In genomic region chr6:167588920-167589614, GRCh38 we compare ENCODE assay signal across 1 cellular context.
TF ChIP-seq lines count a peak whose summit lies in the region.

No MANE protein-coding gene starts in this region.

TF ChIP-seq in HepG2, 621 proteins besides CTCF, POLR2A, EP300 and RAD21 (continued from another document):
- TF ChIP-seq, protein P1, sequence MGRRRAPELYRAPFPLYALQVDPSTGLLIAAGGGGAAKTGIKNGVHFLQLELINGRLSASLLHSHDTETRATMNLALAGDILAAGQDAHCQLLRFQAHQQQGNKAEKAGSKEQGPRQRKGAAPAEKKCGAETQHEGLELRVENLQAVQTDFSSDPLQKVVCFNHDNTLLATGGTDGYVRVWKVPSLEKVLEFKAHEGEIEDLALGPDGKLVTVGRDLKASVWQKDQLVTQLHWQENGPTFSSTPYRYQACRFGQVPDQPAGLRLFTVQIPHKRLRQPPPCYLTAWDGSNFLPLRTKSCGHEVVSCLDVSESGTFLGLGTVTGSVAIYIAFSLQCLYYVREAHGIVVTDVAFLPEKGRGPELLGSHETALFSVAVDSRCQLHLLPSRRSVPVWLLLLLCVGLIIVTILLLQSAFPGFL (CRISPR knock-in tag; IDR thresholded peaks at IDR 0.05), result no peak
- TF ChIP-seq ZFP82 (CRISPR knock-in tag; IDR thresholded peaks at IDR 0.05; ENCODE audit: borderline replicate concordance) (no peak), ZNF460 (CRISPR knock-in tag; IDR thresholded peaks at IDR 0.05; ENCODE audit: borderline replicate concordance) (no peak), CHD4 (IDR thresholded peaks at IDR 0.05; ENCODE audit: borderline replicate concordance, low read length) (no peak), FOXK1 (CRISPR knock-in tag; IDR thresholded peaks at IDR 0.05; ENCODE audit: borderline replicate concordance, low read depth) (no peak)
- TF ChIP-seq, protein P2, sequence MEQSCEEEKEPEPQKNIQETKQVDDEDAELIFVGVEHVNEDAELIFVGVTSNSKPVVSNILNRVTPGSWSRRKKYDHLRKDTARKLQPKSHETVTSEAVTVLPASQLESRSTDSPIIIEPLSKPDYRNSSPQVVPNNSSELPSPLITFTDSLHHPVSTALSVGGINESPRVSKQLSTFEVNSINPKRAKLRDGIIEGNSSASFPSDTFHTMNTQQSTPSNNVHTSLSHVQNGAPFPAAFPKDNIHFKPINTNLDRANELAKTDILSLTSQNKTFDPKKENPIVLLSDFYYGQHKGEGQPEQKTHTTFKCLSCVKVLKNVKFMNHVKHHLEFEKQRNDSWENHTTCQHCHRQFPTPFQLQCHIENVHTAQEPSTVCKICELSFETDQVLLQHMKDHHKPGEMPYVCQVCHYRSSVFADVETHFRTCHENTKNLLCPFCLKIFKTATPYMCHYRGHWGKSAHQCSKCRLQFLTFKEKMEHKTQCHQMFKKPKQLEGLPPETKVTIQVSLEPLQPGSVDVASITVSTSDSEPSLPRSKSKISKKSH (CRISPR knock-in tag; IDR thresholded peaks at IDR 0.05; ENCODE audit: borderline replicate concordance), result 0 out of 2 replicates have a peak, but pooled peaks have one; percentile 12
